Comparison of ENCODE assay signal across 1 cellular context in the genomic region with DNA sequence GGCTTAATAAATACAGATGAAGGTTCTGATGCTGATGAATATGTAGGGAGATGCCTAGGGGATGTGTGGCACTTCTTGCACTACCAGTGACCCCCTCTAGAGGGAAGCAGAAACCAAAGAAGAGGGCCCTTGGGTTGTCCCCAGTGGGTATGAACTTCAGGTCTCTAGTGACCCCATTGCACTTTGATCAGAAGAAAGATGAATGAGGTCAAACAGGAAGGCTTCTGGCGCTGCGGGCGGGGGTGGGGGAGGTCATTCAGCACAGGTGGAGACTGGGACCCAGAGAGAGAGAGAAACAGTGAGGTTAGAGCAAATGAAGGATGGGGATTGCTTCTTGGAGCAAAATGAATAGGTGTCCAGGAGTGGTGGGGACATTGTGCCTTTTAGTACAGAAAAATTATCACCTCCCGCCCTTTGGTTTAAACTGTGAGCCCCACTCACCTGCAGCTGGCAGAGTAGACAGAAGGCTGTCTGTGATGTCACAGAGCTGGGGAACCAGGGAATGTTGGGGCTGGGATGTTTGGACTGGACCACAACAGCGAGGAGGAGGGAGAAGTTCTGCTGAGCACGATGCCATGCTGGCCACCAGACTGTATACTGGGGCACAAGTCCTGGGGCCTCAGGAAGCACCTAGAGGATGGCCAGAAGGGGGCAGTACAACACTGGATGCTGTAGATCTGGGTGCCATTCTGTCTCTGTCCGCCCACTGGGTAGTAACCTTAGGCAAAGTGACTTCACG.
A peak's percentile ranks its signal among the peaks of the same experiment; 100 is the strongest.
TF ChIP-seq lines count a peak whose summit lies in the region.

A gene with protein sequence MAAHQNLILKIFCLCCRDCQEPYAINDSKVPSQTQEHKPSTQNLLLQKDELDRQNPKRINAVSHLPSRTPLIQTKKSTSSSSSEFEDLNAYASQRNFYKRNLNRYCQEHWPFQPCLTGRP (minus strand): TSS at position 599 of the 739 bp plus-strand sequence. CDS start 10,469 bp downstream, outside the sequence.

TF ChIP-seq in HepG2, 621 proteins besides CTCF, POLR2A, EP300 and RAD21 (continued from another document and continues in another):
- no peak for TF ChIP-seq REL (CRISPR knock-in tag; conservative IDR thresholded peaks at IDR 0.05)
- TF ChIP-seq, protein P1, sequence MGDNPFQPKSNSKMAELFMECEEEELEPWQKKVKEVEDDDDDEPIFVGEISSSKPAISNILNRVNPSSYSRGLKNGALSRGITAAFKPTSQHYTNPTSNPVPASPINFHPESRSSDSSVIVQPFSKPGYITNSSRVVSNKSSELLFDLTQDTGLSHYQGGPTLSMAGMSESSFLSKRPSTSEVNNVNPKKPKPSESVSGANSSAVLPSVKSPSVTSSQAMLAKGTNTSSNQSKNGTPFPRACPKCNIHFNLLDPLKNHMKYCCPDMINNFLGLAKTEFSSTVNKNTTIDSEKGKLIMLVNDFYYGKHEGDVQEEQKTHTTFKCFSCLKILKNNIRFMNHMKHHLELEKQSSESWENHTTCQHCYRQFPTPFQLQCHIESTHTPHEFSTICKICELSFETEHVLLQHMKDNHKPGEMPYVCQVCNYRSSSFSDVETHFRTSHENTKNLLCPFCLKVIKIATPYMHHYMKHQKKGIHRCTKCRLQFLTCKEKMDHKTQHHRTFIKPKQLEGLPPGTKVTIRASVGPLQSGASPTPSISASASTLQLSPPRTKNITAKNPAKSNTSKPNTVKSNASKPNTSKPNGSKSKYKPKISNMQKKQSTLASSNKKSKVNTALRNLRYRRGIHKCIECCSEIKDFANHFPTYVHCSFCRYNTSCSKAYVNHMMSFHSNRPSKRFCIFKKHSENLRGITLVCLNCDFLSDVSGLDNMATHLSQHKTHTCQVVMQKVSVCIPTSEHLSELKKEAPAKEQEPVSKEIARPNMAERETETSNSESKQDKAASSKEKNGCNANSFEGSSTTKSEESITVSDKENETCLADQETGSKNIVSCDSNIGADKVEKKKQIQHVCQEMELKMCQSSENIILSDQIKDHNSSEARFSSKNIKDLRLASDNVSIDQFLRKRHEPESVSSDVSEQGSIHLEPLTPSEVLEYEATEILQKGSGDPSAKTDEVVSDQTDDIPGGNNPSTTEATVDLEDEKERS (CRISPR knock-in tag; IDR thresholded peaks at IDR 0.05) = no peak
- no peak for TF ChIP-seq CREM (IDR thresholded peaks at IDR 0.05)
- no peak for TF ChIP-seq CREM (CRISPR knock-in tag; IDR thresholded peaks at IDR 0.05)
- no peak for TF ChIP-seq ZNF780A (CRISPR knock-in tag; IDR thresholded peaks at IDR 0.05)
- TF ChIP-seq NR2C2 (CRISPR knock-in tag; IDR thresholded peaks at IDR 0.05; ENCODE audit: borderline replicate concordance) = peak; percentile 79
- no peak for TF ChIP-seq ZNF20 (CRISPR knock-in tag; IDR thresholded peaks at IDR 0.05)
- TF ChIP-seq IRX3 (CRISPR knock-in tag; IDR thresholded peaks at IDR 0.05; ENCODE audit: borderline replicate concordance, low read depth) = no peak
- TF ChIP-seq ZNF616 (CRISPR knock-in tag; IDR thresholded peaks at IDR 0.05; ENCODE audit: low read depth) = no peak
- TF ChIP-seq HNF4A (CRISPR knock-in tag; IDR thresholded peaks at IDR 0.05) = peak; percentile 77
- TF ChIP-seq TOE1 (CRISPR knock-in tag; IDR thresholded peaks at IDR 0.05) = no peak
- TF ChIP-seq MAFG (CRISPR knock-in tag; IDR thresholded peaks at IDR 0.05) = no peak
- no peak for TF ChIP-seq HNRNPK (IDR thresholded peaks at IDR 0.05; ENCODE audit: low read depth, low read length, poor library complexity, severe bottlenecking)
- no peak for TF ChIP-seq MXI1 (IDR thresholded peaks at IDR 0.05; ENCODE audit: borderline replicate concordance, low read depth, low read length)
- no peak for TF ChIP-seq REXO4 (CRISPR knock-in tag; IDR thresholded peaks at IDR 0.05; ENCODE audit: borderline replicate concordance)
- no peak for TF ChIP-seq GABPA (IDR thresholded peaks at IDR 0.05; ENCODE audit: low read depth, low read length)
- TF ChIP-seq GABPA (CRISPR knock-in tag; IDR thresholded peaks at IDR 0.05; ENCODE audit: low read depth) = no peak
- TF ChIP-seq SP2 (CRISPR knock-in tag; IDR thresholded peaks at IDR 0.05) = no peak
- no peak for TF ChIP-seq ZNF577 (CRISPR knock-in tag; IDR thresholded peaks at IDR 0.05; ENCODE audit: borderline replicate concordance, low read depth)
- TF ChIP-seq, protein P2, sequence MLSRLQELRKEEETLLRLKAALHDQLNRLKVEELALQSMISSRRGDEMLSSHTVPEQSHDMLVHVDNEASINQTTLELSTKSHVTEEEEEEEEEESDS (CRISPR knock-in tag; IDR thresholded peaks at IDR 0.05; ENCODE audit: borderline replicate concordance) = no peak
- TF ChIP-seq RBM22 (optimal IDR thresholded peaks at IDR 0.05; ENCODE audit: low read length) = no peak
- TF ChIP-seq, protein P3, sequence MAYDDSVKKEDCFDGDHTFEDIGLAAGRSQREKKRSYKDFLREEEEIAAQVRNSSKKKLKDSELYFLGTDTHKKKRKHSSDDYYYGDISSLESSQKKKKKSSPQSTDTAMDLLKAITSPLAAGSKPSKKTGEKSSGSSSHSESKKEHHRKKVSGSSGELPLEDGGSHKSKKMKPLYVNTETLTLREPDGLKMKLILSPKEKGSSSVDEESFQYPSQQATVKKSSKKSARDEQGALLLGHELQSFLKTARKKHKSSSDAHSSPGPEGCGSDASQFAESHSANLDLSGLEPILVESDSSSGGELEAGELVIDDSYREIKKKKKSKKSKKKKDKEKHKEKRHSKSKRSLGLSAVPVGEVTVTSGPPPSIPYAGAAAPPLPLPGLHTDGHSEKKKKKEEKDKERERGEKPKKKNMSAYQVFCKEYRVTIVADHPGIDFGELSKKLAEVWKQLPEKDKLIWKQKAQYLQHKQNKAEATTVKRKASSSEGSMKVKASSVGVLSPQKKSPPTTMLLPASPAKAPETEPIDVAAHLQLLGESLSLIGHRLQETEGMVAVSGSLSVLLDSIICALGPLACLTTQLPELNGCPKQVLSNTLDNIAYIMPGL (CRISPR knock-in tag; IDR thresholded peaks at IDR 0.05; ENCODE audit: borderline replicate concordance in 1 of 2, low read depth in 1 of 2) = peak; percentile 21 to 68; a peak in 2 of 4 replicates
- TF ChIP-seq, protein P4, sequence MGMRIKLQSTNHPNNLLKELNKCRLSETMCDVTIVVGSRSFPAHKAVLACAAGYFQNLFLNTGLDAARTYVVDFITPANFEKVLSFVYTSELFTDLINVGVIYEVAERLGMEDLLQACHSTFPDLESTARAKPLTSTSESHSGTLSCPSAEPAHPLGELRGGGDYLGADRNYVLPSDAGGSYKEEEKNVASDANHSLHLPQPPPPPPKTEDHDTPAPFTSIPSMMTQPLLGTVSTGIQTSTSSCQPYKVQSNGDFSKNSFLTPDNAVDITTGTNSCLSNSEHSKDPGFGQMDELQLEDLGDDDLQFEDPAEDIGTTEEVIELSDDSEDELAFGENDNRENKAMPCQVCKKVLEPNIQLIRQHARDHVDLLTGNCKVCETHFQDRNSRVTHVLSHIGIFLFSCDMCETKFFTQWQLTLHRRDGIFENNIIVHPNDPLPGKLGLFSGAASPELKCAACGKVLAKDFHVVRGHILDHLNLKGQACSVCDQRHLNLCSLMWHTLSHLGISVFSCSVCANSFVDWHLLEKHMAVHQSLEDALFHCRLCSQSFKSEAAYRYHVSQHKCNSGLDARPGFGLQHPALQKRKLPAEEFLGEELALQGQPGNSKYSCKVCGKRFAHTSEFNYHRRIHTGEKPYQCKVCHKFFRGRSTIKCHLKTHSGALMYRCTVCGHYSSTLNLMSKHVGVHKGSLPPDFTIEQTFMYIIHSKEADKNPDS (CRISPR knock-in tag; IDR thresholded peaks at IDR 0.05) = no peak
- no peak for TF ChIP-seq ZNF121 (CRISPR knock-in tag; IDR thresholded peaks at IDR 0.05)
- TF ChIP-seq MAZ (IDR thresholded peaks at IDR 0.05; ENCODE audit: borderline replicate concordance, low read depth, low read length) = no peak
- TF ChIP-seq MAZ (CRISPR knock-in tag; IDR thresholded peaks at IDR 0.05; ENCODE audit: low read depth) = peak; percentile 50; the same call in 1 of the 2 replicates
- TF ChIP-seq ZNF607 (CRISPR knock-in tag; IDR thresholded peaks at IDR 0.05; ENCODE audit: borderline replicate concordance) = no peak
- TF ChIP-seq ZKSCAN1 (IDR thresholded peaks at IDR 0.05; ENCODE audit: low read length) = no peak
- TF ChIP-seq MXD4 (CRISPR knock-in tag; IDR thresholded peaks at IDR 0.05) = no peak
- peak; percentile 14; the same call in 1 of the 2 replicates for TF ChIP-seq SIN3B (IDR thresholded peaks at IDR 0.05; ENCODE audit: low read length)
- TF ChIP-seq, protein P5, sequence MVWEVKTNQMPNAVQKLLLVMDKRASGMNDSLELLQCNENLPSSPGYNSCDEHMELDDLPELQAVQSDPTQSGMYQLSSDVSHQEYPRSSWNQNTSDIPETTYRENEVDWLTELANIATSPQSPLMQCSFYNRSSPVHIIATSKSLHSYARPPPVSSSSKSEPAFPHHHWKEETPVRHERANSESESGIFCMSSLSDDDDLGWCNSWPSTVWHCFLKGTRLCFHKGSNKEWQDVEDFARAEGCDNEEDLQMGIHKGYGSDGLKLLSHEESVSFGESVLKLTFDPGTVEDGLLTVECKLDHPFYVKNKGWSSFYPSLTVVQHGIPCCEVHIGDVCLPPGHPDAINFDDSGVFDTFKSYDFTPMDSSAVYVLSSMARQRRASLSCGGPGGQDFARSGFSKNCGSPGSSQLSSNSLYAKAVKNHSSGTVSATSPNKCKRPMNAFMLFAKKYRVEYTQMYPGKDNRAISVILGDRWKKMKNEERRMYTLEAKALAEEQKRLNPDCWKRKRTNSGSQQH (CRISPR knock-in tag; IDR thresholded peaks at IDR 0.05; ENCODE audit: low read depth) = no peak
- no peak for TF ChIP-seq CBX2 (IDR thresholded peaks at IDR 0.05; ENCODE audit: low read depth, low read length)
- no peak for TF ChIP-seq CBX2 (CRISPR knock-in tag; IDR thresholded peaks at IDR 0.05; ENCODE audit: low read depth)
- TF ChIP-seq ZNF564 (CRISPR knock-in tag; IDR thresholded peaks at IDR 0.05) = no peak
- no peak for TF ChIP-seq NFKBIZ (CRISPR knock-in tag; IDR thresholded peaks at IDR 0.05)
- TF ChIP-seq, protein P6, sequence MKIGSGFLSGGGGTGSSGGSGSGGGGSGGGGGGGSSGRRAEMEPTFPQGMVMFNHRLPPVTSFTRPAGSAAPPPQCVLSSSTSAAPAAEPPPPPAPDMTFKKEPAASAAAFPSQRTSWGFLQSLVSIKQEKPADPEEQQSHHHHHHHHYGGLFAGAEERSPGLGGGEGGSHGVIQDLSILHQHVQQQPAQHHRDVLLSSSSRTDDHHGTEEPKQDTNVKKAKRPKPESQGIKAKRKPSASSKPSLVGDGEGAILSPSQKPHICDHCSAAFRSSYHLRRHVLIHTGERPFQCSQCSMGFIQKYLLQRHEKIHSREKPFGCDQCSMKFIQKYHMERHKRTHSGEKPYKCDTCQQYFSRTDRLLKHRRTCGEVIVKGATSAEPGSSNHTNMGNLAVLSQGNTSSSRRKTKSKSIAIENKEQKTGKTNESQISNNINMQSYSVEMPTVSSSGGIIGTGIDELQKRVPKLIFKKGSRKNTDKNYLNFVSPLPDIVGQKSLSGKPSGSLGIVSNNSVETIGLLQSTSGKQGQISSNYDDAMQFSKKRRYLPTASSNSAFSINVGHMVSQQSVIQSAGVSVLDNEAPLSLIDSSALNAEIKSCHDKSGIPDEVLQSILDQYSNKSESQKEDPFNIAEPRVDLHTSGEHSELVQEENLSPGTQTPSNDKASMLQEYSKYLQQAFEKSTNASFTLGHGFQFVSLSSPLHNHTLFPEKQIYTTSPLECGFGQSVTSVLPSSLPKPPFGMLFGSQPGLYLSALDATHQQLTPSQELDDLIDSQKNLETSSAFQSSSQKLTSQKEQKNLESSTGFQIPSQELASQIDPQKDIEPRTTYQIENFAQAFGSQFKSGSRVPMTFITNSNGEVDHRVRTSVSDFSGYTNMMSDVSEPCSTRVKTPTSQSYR (CRISPR knock-in tag; IDR thresholded peaks at IDR 0.05; ENCODE audit: borderline replicate concordance) = peak; percentile 27; the same call in 1 of the 2 replicates
- TF ChIP-seq ZNF644 (CRISPR knock-in tag; IDR thresholded peaks at IDR 0.05; ENCODE audit: low read depth) = no peak
- TF ChIP-seq GFI1 (CRISPR knock-in tag; IDR thresholded peaks at IDR 0.05; ENCODE audit: borderline replicate concordance) = no peak
- TF ChIP-seq MAFF (IDR thresholded peaks at IDR 0.05; ENCODE audit: low read depth, low read length) = 0 out of 2 replicates have a peak, but pooled peaks have one; percentile 4
- peak; percentile 18; the same call in 1 of the 2 replicates for TF ChIP-seq ZNF205 (CRISPR knock-in tag; IDR thresholded peaks at IDR 0.05)
- no peak for TF ChIP-seq AKAP8 (CRISPR knock-in tag; IDR thresholded peaks at IDR 0.05)
- TF ChIP-seq NFRKB (IDR thresholded peaks at IDR 0.05) = no peak
- TF ChIP-seq ZNF841 (CRISPR knock-in tag; IDR thresholded peaks at IDR 0.05; ENCODE audit: borderline replicate concordance) = no peak
- no peak for TF ChIP-seq ZNF326 (CRISPR knock-in tag; IDR thresholded peaks at IDR 0.05; ENCODE audit: borderline replicate concordance)
- TF ChIP-seq MAF1 (CRISPR knock-in tag; IDR thresholded peaks at IDR 0.05; ENCODE audit: borderline replicate concordance) = no peak
- TF ChIP-seq ZNF33A (CRISPR knock-in tag; IDR thresholded peaks at IDR 0.05; ENCODE audit: borderline replicate concordance) = no peak
- peak; percentile 75 for TF ChIP-seq ZNF501 (CRISPR knock-in tag; IDR thresholded peaks at IDR 0.05)
- TF ChIP-seq, protein P7, sequence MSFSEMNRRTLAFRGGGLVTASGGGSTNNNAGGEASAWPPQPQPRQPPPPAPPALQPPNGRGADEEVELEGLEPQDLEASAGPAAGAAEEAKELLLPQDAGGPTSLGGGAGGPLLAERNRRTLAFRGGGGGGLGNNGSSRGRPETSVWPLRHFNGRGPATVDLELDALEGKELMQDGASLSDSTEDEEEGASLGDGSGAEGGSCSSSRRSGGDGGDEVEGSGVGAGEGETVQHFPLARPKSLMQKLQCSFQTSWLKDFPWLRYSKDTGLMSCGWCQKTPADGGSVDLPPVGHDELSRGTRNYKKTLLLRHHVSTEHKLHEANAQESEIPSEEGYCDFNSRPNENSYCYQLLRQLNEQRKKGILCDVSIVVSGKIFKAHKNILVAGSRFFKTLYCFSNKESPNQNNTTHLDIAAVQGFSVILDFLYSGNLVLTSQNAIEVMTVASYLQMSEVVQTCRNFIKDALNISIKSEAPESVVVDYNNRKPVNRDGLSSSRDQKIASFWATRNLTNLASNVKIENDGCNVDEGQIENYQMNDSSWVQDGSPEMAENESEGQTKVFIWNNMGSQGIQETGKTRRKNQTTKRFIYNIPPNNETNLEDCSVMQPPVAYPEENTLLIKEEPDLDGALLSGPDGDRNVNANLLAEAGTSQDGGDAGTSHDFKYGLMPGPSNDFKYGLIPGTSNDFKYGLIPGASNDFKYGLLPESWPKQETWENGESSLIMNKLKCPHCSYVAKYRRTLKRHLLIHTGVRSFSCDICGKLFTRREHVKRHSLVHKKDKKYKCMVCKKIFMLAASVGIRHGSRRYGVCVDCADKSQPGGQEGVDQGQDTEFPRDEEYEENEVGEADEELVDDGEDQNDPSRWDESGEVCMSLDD (CRISPR knock-in tag; IDR thresholded peaks at IDR 0.05; ENCODE audit: borderline replicate concordance) = no peak
- no peak for TF ChIP-seq NONO (IDR thresholded peaks at IDR 0.05)
- TF ChIP-seq NONO (CRISPR knock-in tag; conservative IDR thresholded peaks at IDR 0.05) = no peak
- no peak for TF ChIP-seq ZNF136 (CRISPR knock-in tag; IDR thresholded peaks at IDR 0.05; ENCODE audit: low read depth)
- no peak for TF ChIP-seq KDM4B (CRISPR knock-in tag; IDR thresholded peaks at IDR 0.05)
- no peak for TF ChIP-seq SSRP1 (CRISPR knock-in tag; IDR thresholded peaks at IDR 0.05)
